8 cellular contexts compared by ENCODE assay signal in genomic region chr11:10295056-10295901, GRCh38. TPM values are rescaled to one million over a fixed set of nuclear protein-coding genes. Genes with fewer than 3 reads are reported as not detected.
A peak's percentile ranks its signal among the peaks of the same experiment; 100 is the strongest.
DNase-seq lines count a peak whose midpoint lies in the region; ATAC-seq, FAIRE-seq and TF ChIP-seq lines count a peak whose summit lies in the region.

No MANE protein-coding gene starts in this region.

- CTCF ChIA-PET in AG04450 (lab: Charles Lee) = no interaction called here

- ATAC-seq in mucosa of descending colon (peak; percentile 52), GM21367 (IDR thresholded peaks at IDR 0.05; ENCODE audit: unreplicated experiment) (no peak), GM21529 (IDR thresholded peaks at IDR 0.05; ENCODE audit: unreplicated experiment) (no peak)

- DNase-seq in AG04450 (ENCODE audit: low read depth, low spot score) (no peak), KG1 (lab: John Stamatoyannopoulos, UW) (peak; percentile 29), bronchial epithelial cell (ENCODE audit: low read depth) (no peak), mucosa of descending colon (no peak), HK-2 (ENCODE audit: unreplicated experiment) (no peak), inferior parietal cortex (ENCODE audit: extremely low spot score) (no peak)

- peak overlapping the region; percentile 92 for H3K27ac ChIP-seq in AG04450 (ENCODE audit: low read depth, low read length)

- H3K27me3 ChIP-seq in AG04450 (ENCODE audit: control insufficient read depth, insufficient read depth, low read length) = no peaks in the 10 kb centered on the region
- no peaks in the 10 kb centered on the region for H3K27me3 ChIP-seq in bronchial epithelial cell (ENCODE audit: control insufficient read depth, insufficient read depth, low read length)

- intact Hi-C loops in mucosa of descending colon (cut with DNase I, micrococcal nuclease) = no loop called here

- POLR2A ChIA-PET in AG04450 (lab: Yijun Ruan, JAX) = no interaction called here

- peak overlapping the region; percentile 77 for H3K4me3 ChIP-seq in AG04450 (ENCODE audit: low read depth, low read length)
- H3K4me3 ChIP-seq in bronchial epithelial cell (ENCODE audit: low read depth, low read length) = peak overlapping the region; percentile 82
- no peak overlapping the region for H3K4me3 ChIP-seq in mucosa of descending colon

- H3K36me3 ChIP-seq in bronchial epithelial cell (ENCODE audit: control insufficient read depth, insufficient read depth, low read length) = no peaks in the 10 kb centered on the region
- H3K36me3 ChIP-seq in mucosa of descending colon (ENCODE audit: low read depth) = no peaks in the 10 kb centered on the region

- H3K4me1 ChIP-seq in mucosa of descending colon (ENCODE audit: low read depth) = peaks cover 12% of the 10 kb centered on the region

- no peaks in the 10 kb centered on the region for H3K9me3 ChIP-seq in AG04450 (ENCODE audit: control insufficient read depth, insufficient read depth, low read length)
- no peaks in the 10 kb centered on the region for H3K9me3 ChIP-seq in mucosa of descending colon

- TF ChIP-seq CTCF in AG04450 (IDR thresholded peaks at IDR 0.05; ENCODE audit: low read depth, low read length) = no peak
- TF ChIP-seq CTCF in bronchial epithelial cell (IDR thresholded peaks at IDR 0.05; ENCODE audit: insufficient read depth, low read length, severe bottlenecking) = no peak
- TF ChIP-seq CTCF in mucosa of descending colon (IDR thresholded peaks at IDR 0.05) = no peak

- no peak for FAIRE-seq in bronchial epithelial cell (lab: Jason Lieb, UNC)

RNA-seq across cellular contexts. Expression of gene SBF2, which starts 1.3 kb away (rescaled TPM):
- polyA plus RNA-seq in AG04450 (2011; rRNA removed) = 43.0 and 44.4 TPM in 2 replicates
- polyA minus RNA-seq in AG04450 (2011; rRNA and poly(A)+ RNA removed) = 66.1 and 72.1 TPM in 2 replicates
- total RNA-seq in bronchial epithelial cell (24.0 and 25.3 TPM in 2 replicates), mucosa of descending colon (10 to 100 TPM; 35.2 to 60.3 (median 48.2) TPM)

RNA-seq across cellular contexts. Expression of gene ADM, which starts 9.6 kb away (rescaled TPM):
- 247 and 328 TPM in 2 replicates for polyA plus RNA-seq in AG04450 (2011; rRNA removed)
- polyA minus RNA-seq in AG04450 (2011; rRNA and poly(A)+ RNA removed) = 290 and 429 TPM in 2 replicates
- total RNA-seq in bronchial epithelial cell (169 and 210 TPM in 2 replicates), mucosa of descending colon (100 to 1,000 TPM in 1 of 3 donors, 10 to 100 TPM in 2; 49.5 to 124 (median 72.9) TPM)
